In genomic region chr17:75459590-75460267, GRCh38 we compare ENCODE assay signal across 10 cellular contexts. TPM values are rescaled to one million over a fixed set of nuclear protein-coding genes. Genes with fewer than 3 reads are reported as not detected.
DNase-seq lines count a peak whose midpoint lies in the region; ATAC-seq and TF ChIP-seq lines count a peak whose summit lies in the region.
"Had no signal": no experiment of that assay in that cellular context is flagged by ENCODE, and none has a peak within 500 bp of the region (broad histone marks: within the 10 kb centered on the region; RNA-seq: fewer than 3 reads in every experiment).

No MANE protein-coding gene starts in this region.

- DNase-seq in G401 (ENCODE audit: low spot score), result peak; percentile 87
- peak; percentile 27 for DNase-seq in NCI-H510A treated with DMSO at 0.1 percent for 48 hours (lab: John Stamatoyannopoulos, UW)
- no peak for DNase-seq in effector memory CD8-positive, alpha-beta T cell
- DNase-seq in erythroblast (lab: John Stamatoyannopoulos, UW), result no peak
- DNase-seq in UCSD-AML1 (lab: John Stamatoyannopoulos, UW; ENCODE audit: unreplicated experiment), result no peak
- DNase-seq: activated effector memory CD4-positive, alpha-beta T cell treated with anti-CD3 and anti-CD28 coated beads, Interleukin-2, amount 50 U/mL, for 16 hours; DND-41 had no signal

- no peak for TF ChIP-seq CTCF in parathyroid adenoma (IDR thresholded peaks at IDR 0.05)

- peaks cover 5% of the 10 kb centered on the region for H3K4me1 ChIP-seq in parathyroid adenoma

- no peaks in the 10 kb centered on the region for H3K27me3 ChIP-seq in parathyroid adenoma (ENCODE audit: control insufficient read depth, insufficient read depth, low read length)

- no peak for ATAC-seq in effector memory CD8-positive, alpha-beta T cell (replicated peaks)
- no peak for ATAC-seq in HG03159 (IDR thresholded peaks at IDR 0.05; ENCODE audit: unreplicated experiment)
- ATAC-seq in GM21447 (IDR thresholded peaks at IDR 0.05; ENCODE audit: unreplicated experiment), result no peak

- peak overlapping the region; percentile 37 to 73 for H3K27ac Mint-ChIP-seq in effector memory CD8-positive, alpha-beta T cell

- peaks cover 30 to 33% of the 10 kb centered on the region in 2 donors for H3K4me1 Mint-ChIP-seq in effector memory CD8-positive, alpha-beta T cell (ENCODE audit: low read depth in 2 of 2)

- H3K36me3 Mint-ChIP-seq in effector memory CD8-positive, alpha-beta T cell (ENCODE audit: insufficient read depth), result peaks cover 6% of the 10 kb centered on the region

- no peak overlapping the region for H3K27ac ChIP-seq in parathyroid adenoma

- no peak overlapping the region for H2AFZ ChIP-seq in parathyroid adenoma

- no peaks in the 10 kb centered on the region for H3K9me3 Mint-ChIP-seq in effector memory CD8-positive, alpha-beta T cell

- TF ChIP-seq POLR2A in erythroblast (IDR thresholded peaks at IDR 0.05; ENCODE audit: low read length), result no peak

- no peaks in the 10 kb centered on the region for H3K36me3 ChIP-seq in parathyroid adenoma (ENCODE audit: control insufficient read depth, insufficient read depth, low read length)

- H3K9ac ChIP-seq in parathyroid adenoma, result no peak overlapping the region

- in situ Hi-C loops in G401 (cut with HindIII; ENCODE audit: low sequenced_read_pairs), result no loop called here

- no peak overlapping the region for H3K4me3 Mint-ChIP-seq in effector memory CD8-positive, alpha-beta T cell

- peak overlapping the region; percentile 2 for H3K4me3 ChIP-seq in parathyroid adenoma (ENCODE audit: low read depth, low read length)

- H3K4me2 ChIP-seq in parathyroid adenoma (ENCODE audit: low read length), result no peak overlapping the region

- H3K27me3 Mint-ChIP-seq in effector memory CD8-positive, alpha-beta T cell, result no peaks in the 10 kb centered on the region

- no peaks in the 10 kb centered on the region for H3K9me3 ChIP-seq in parathyroid adenoma (ENCODE audit: control insufficient read depth, low read length)

- H3K79me2 ChIP-seq in parathyroid adenoma, result peaks cover 21% of the 10 kb centered on the region

RNA-seq across cellular contexts. Expression of gene TMEM94, which starts 3.3 kb away (rescaled TPM):
- total RNA-seq in G401 (2014; rRNA removed; shearing (Covaris generic)), result 50.3 and 53.2 TPM in 2 replicates

RNA-seq across cellular contexts. Expression of gene GRB2, which starts 54.3 kb away (rescaled TPM):
- total RNA-seq in G401 (2014; rRNA removed; shearing (Covaris generic)), result 176 and 195 TPM in 2 replicates

RNA-seq across cellular contexts. Expression of gene CASKIN2, which starts 55.6 kb away (rescaled TPM):
- total RNA-seq in G401 (2014; rRNA removed; shearing (Covaris generic)), result 11.6 and 11.8 TPM in 2 replicates

RNA-seq across cellular contexts. Expression of gene TSEN54, which starts 56.6 kb away (rescaled TPM):
- total RNA-seq in G401 (2014; rRNA removed; shearing (Covaris generic)), result 47.2 and 56.3 TPM in 2 replicates

Comparison
In these comparisons a context has a peak if more than half of its experiments do, and no peak if none do; other contexts are left out.
1. DNase-seq: peak in G401 (single experiment) and NCI-H510A treated with DMSO at 0.1 percent for 48 hours (single experiment); none in effector memory CD8-positive, alpha-beta T cell (0 of 3), erythroblast (0 of 2) and UCSD-AML1 (single experiment).